2 cellular contexts compared by ENCODE assay signal in the genomic region with DNA sequence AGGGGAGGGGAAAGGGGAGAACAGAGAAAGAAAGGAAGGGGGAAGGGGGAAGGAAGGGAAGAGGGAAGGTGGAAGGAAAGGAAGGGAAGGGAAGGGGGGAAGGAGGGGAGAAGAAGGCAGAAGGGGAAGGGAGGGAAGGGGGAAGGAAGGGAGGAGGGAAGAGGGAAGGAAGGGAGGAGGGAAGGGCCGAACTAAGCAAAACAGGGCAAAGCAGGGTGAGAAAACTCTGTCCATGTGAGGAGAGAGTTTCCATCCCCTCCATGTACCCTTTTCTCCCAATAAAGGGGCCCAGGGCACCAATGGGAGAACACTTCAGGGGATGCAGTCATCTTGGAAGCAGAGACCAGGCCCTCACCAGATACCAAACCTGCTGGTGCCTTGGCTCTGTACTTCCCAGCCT.
TF ChIP-seq lines count a peak whose summit lies in the region.

No MANE protein-coding gene starts in this region.

TF ChIP-seq in HepG2, 621 proteins besides CTCF, POLR2A, EP300 and RAD21:
- no peak for TF ChIP-seq SRSF4 (IDR thresholded peaks at IDR 0.05; ENCODE audit: low read depth, low read length, poor library complexity, severe bottlenecking)
- no peak for TF ChIP-seq MXD4 (CRISPR knock-in tag; IDR thresholded peaks at IDR 0.05)
- no peak for TF ChIP-seq ZNF550 (CRISPR knock-in tag; IDR thresholded peaks at IDR 0.05; ENCODE audit: borderline replicate concordance)
- TF ChIP-seq PCBP2 (optimal IDR thresholded peaks at IDR 0.05; ENCODE audit: low read depth, low read length, poor library complexity, severe bottlenecking), result peak; percentile 72
- peak; percentile 58 for TF ChIP-seq HNRNPK (IDR thresholded peaks at IDR 0.05; ENCODE audit: low read depth, low read length, poor library complexity, severe bottlenecking)

TF ChIP-seq in IMR-90, 13 proteins besides CTCF, POLR2A, EP300 and RAD21:
- TF ChIP-seq MXI1 (IDR thresholded peaks at IDR 0.05; ENCODE audit: borderline replicate concordance, low read depth, low read length) (no peak), SMC3 (IDR thresholded peaks at IDR 0.05; ENCODE audit: low read depth, low read length) (no peak), FOS (IDR thresholded peaks at IDR 0.05; ENCODE audit: low read depth, low read length) (no peak), RCOR1 (IDR thresholded peaks at IDR 0.05; ENCODE audit: insufficient replicate concordance, low read length) (no peak), CEBPB (IDR thresholded peaks at IDR 0.05; ENCODE audit: low read depth, low read length) (no peak), NFE2L2 (IDR thresholded peaks at IDR 0.05; ENCODE audit: low read depth, low read length) (no peak), MAZ (IDR thresholded peaks at IDR 0.05; ENCODE audit: borderline replicate concordance, low read depth, low read length) (no peak), BHLHE40 (IDR thresholded peaks at IDR 0.05; ENCODE audit: low read depth, low read length) (no peak), RFX5 (IDR thresholded peaks at IDR 0.05; ENCODE audit: low read depth, low read length) (no peak), CHD1 (IDR thresholded peaks at IDR 0.05; ENCODE audit: low read depth, low read length) (no peak), MAFK (IDR thresholded peaks at IDR 0.05; ENCODE audit: low read depth, low read length) (no peak)
- TF ChIP-seq, protein P1, sequence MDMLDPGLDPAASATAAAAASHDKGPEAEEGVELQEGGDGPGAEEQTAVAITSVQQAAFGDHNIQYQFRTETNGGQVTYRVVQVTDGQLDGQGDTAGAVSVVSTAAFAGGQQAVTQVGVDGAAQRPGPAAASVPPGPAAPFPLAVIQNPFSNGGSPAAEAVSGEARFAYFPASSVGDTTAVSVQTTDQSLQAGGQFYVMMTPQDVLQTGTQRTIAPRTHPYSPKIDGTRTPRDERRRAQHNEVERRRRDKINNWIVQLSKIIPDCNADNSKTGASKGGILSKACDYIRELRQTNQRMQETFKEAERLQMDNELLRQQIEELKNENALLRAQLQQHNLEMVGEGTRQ (IDR thresholded peaks at IDR 0.05; ENCODE audit: low read depth, low read length), result no peak
- TF ChIP-seq, protein P2, sequence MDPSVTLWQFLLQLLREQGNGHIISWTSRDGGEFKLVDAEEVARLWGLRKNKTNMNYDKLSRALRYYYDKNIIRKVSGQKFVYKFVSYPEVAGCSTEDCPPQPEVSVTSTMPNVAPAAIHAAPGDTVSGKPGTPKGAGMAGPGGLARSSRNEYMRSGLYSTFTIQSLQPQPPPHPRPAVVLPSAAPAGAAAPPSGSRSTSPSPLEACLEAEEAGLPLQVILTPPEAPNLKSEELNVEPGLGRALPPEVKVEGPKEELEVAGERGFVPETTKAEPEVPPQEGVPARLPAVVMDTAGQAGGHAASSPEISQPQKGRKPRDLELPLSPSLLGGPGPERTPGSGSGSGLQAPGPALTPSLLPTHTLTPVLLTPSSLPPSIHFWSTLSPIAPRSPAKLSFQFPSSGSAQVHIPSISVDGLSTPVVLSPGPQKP (IDR thresholded peaks at IDR 0.05; ENCODE audit: borderline replicate concordance, low read depth, low read length), result no peak
TF ChIP-seq in IMR-90: peak in this region for 0.
